Comparison of ENCODE assay signal across 21 cellular contexts in genomic region chr22:49326558-49326957, GRCh38.
"Had no signal": no experiment of that assay in that cellular context is flagged by ENCODE, and none has a peak within 500 bp of the region (broad histone marks: within the 10 kb centered on the region; RNA-seq: fewer than 3 reads in every experiment).

No MANE protein-coding gene starts in this region.

- H3K27ac Mint-ChIP-seq: activated naive CD8-positive, alpha-beta T cell treated with anti-CD3 and anti-CD28 coated beads, Interleukin-2, amount 50 U/mL, for 24 hours; nephron progenitor cell had no signal

- H3K4me3 ChIP-seq: cardiac muscle cell, hepatocyte, left ventricle myocardium inferior, sigmoid colon, thyroid gland had no signal

- H3K27ac ChIP-seq: cardiac muscle cell, hepatocyte, left ventricle myocardium inferior, sigmoid colon, thyroid gland had no signal

- H3K27me3 ChIP-seq: cardiac muscle cell, hepatocyte, thyroid gland had no signal

- DNase-seq: activated CD4-positive, alpha-beta T cell treated with anti-CD3 and anti-CD28 coated beads for 1 hour; activated CD4-positive, alpha-beta T cell treated with anti-CD3 and anti-CD28 coated beads, Interleukin-2, amount 50 U/mL, for 1 hour; activated CD8-positive, alpha-beta memory T cell treated with anti-CD3 and anti-CD28 coated beads, Interleukin-2, amount 50 U/mL, for 48 hours; activated naive CD4-positive, alpha-beta T cell treated with anti-CD3 and anti-CD28 coated beads, Interleukin-2, amount 50 U/mL, for 16 hours; activated naive CD8-positive, alpha-beta T cell treated with anti-CD3 and anti-CD28 coated beads, Interleukin-2, amount 50 U/mL, for 24 hours; activated T-cell treated with anti-CD3 and anti-CD28 coated beads, Interleukin-2, amount 50 U/mL, for 4 hours; dermis blood vessel endothelial cell; effector CD8-positive, alpha-beta T cell; foreskin melanocyte; glutamatergic neuron; left ventricle myocardium inferior; nephron progenitor cell; nucleus accumbens; stimulated activated CD4-positive, alpha-beta T cell treated with anti-CD3 and anti-CD28 coated beads, Interleukin-4, amount 100 ng/mL, for 1 hour; stimulated activated naive CD8-positive, alpha-beta T cell treated with anti-CD3 and anti-CD28 coated beads, Interleukin-15, Interleukin-2, amounts not matched to agents 100 U/mL and 50 U/mL, for 24 hours; substantia nigra; thyroid gland had no signal

- H3K9me3 ChIP-seq: thyroid gland had no signal

- H3K36me3 ChIP-seq: cardiac muscle cell, left ventricle myocardium inferior, sigmoid colon, thyroid gland had no signal

- H3K4me1 ChIP-seq: left ventricle myocardium inferior, sigmoid colon, thyroid gland had no signal

- ATAC-seq: activated naive CD8-positive, alpha-beta T cell treated with anti-CD3 and anti-CD28 coated beads, Interleukin-2, amount 50 U/mL, for 24 hours; activated T-cell treated with anti-CD3 and anti-CD28 coated beads, Interleukin-2, amount 50 U/mL, for 4 hours; SK-N-SH treated with all-trans-retinoic acid at 6 μM for 48 hours; stimulated activated naive CD8-positive, alpha-beta T cell treated with anti-CD3 and anti-CD28 coated beads, Interleukin-15, Interleukin-2, amounts not matched to agents 100 U/mL and 50 U/mL, for 24 hours had no signal

- H3K4me1 Mint-ChIP-seq: activated naive CD8-positive, alpha-beta T cell treated with anti-CD3 and anti-CD28 coated beads, Interleukin-2, amount 50 U/mL, for 24 hours had no signal

- H3K4me3 Mint-ChIP-seq: activated naive CD8-positive, alpha-beta T cell treated with anti-CD3 and anti-CD28 coated beads, Interleukin-2, amount 50 U/mL, for 24 hours; activated T-cell treated with anti-CD3 and anti-CD28 coated beads, Interleukin-2, amount 50 U/mL, for 4 hours; nephron progenitor cell had no signal
